In genomic region chr17:60677308-60678117, GRCh38 we compare ENCODE assay signal across 8 cellular contexts. TPM values are rescaled to one million over a fixed set of nuclear protein-coding genes. Genes with fewer than 3 reads are reported as not detected.
DNase-seq lines count a peak whose midpoint lies in the region; ATAC-seq and TF ChIP-seq lines count a peak whose summit lies in the region.

TSS of gene BCAS3 (plus strand) at chr17:60677851.

- no peaks in the 10 kb centered on the region for H3K36me3 ChIP-seq in BE2C

- no peaks in the 10 kb centered on the region for H3K4me1 ChIP-seq in BE2C

- no peaks in the 10 kb centered on the region for H3K9me3 ChIP-seq in BE2C

- TF ChIP-seq CTCF in BE2C (IDR thresholded peaks at IDR 0.05; ENCODE audit: low read depth, low read length), result no peak

- ATAC-seq in HG03460 (IDR thresholded peaks at IDR 0.05; ENCODE audit: unreplicated experiment), result peak; percentile 97

- no peaks in the 10 kb centered on the region for H3K27me3 ChIP-seq in BE2C

- H3K4me3 ChIP-seq in BE2C (ENCODE audit: low read depth, low read length), result peak within 1 kb of the TSS; percentile 78

- DNase-seq in BE2C (peak; percentile 99), GM19240 (ENCODE audit: insufficient read length, low spot score) (peak; percentile 98), NCI-H526 (lab: John Stamatoyannopoulos, UW) (peak; percentile 99), dedifferentiated amniotic fluid mesenchymal stem cell (ENCODE audit: extremely low spot score) (peak; percentile 99), left kidney (ENCODE audit: low read depth, low spot score) (peak; percentile 100)
- DNase-seq in activated CD4-positive, alpha-beta T cell treated with anti-CD3 and anti-CD28 coated beads for 48 hours, result peak; percentile 98
- peak; percentile 95 to 97 for DNase-seq in stimulated activated CD4-positive, alpha-beta T cell treated with anti-CD3 and anti-CD28 coated beads, Interleukin-2, amount 100 ng/mL, for 24 hours

RNA-seq across cellular contexts. Expression of gene BCAS3, which starts in this region (rescaled TPM):
- polyA plus RNA-seq in BE2C (2012; ENCODE audit: insufficient read depth, insufficient read length, low read depth), result 19.3 TPM

Comparison
In these comparisons a context has a peak if more than half of its experiments do, and no peak if none do; other contexts are left out.
1. Peak in every context shown above with its lines: DNase-seq, ATAC-seq and H3K4me3 ChIP-seq.